ENCODE assay signal across 8 cellular contexts in genomic region chr18:79507076-79507545, GRCh38.
DNase-seq lines count a peak whose midpoint lies in the region; ATAC-seq and TF ChIP-seq lines count a peak whose summit lies in the region.

No MANE protein-coding gene starts in this region.

- no peak for TF ChIP-seq EP300 in gastroesophageal sphincter (IDR thresholded peaks at IDR 0.05)

- H3K27me3 ChIP-seq in gastroesophageal sphincter = no peaks in the 10 kb centered on the region

- H3K36me3 ChIP-seq in gastroesophageal sphincter = peaks cover 0 to 23% of the 10 kb centered on the region in 2 donors

- in situ Hi-C loops in GM13977 (cut with MboI; ENCODE audit: low pct_unique_long_range_greater_than_20kb, low sequenced_read_pairs, unreplicated experiment) = no loop called here

- peaks cover 2 to 39% (median 24%) of the 10 kb centered on the region in 3 donors for H3K4me1 ChIP-seq in gastroesophageal sphincter

- H3K4me3 ChIP-seq in gastroesophageal sphincter = peak overlapping the region; percentile 39 to 50

- ATAC-seq in GM21723 (IDR thresholded peaks at IDR 0.05; ENCODE audit: unreplicated experiment) = peak; percentile 29
- ATAC-seq in gastroesophageal sphincter = peak; percentile 70
- ATAC-seq in HG02763 (IDR thresholded peaks at IDR 0.05; ENCODE audit: unreplicated experiment) = no peak

- H3K27ac Mint-ChIP-seq in activated T-cell treated with anti-CD3 and anti-CD28 coated beads, Interleukin-2, amount 50 U/mL, for 24 hours = peak overlapping the region; percentile 91

- no peak for TF ChIP-seq POLR2A in gastroesophageal sphincter (IDR thresholded peaks at IDR 0.05)

- TF ChIP-seq CTCF in gastroesophageal sphincter (IDR thresholded peaks at IDR 0.05) = no peak
- no peak for TF ChIP-seq CTCF in GM13977 (IDR thresholded peaks at IDR 0.05; ENCODE audit: extremely low read depth, insufficient read depth, missing control alignments)

- H3K27ac ChIP-seq in gastroesophageal sphincter = peak overlapping the region; percentile 81 to 92 (median 89)

- no peaks in the 10 kb centered on the region for H3K9me3 Mint-ChIP-seq in activated T-cell treated with anti-CD3 and anti-CD28 coated beads, Interleukin-2, amount 50 U/mL, for 24 hours

- 0% methylated on average over 3 of the region's 24 CpGs; no CpG with 5 or more reads in 1 of the 2 donors for WGBS in gastroesophageal sphincter (ENCODE audit: low coverage in 1 of 2), 2 donors

- DNase-seq in AG08395 (ENCODE audit: low spot score) (peak; percentile 84), occipital lobe (lab: John Stamatoyannopoulos, UW) (peak; percentile 24), SW 1271 (lab: John Stamatoyannopoulos, UW) (no peak), GM13977 (ENCODE audit: low spot score) (no peak)
- DNase-seq in activated T-cell treated with anti-CD3 and anti-CD28 coated beads, Interleukin-2, amount 50 U/mL, for 24 hours = peak; percentile 63

- no peaks in the 10 kb centered on the region for H3K27me3 Mint-ChIP-seq in activated T-cell treated with anti-CD3 and anti-CD28 coated beads, Interleukin-2, amount 50 U/mL, for 24 hours

- H3K4me1 Mint-ChIP-seq in activated T-cell treated with anti-CD3 and anti-CD28 coated beads, Interleukin-2, amount 50 U/mL, for 24 hours (ENCODE audit: low read depth) = peaks cover 63% of the 10 kb centered on the region

- peak overlapping the region; percentile 53 for H3K4me3 Mint-ChIP-seq in activated T-cell treated with anti-CD3 and anti-CD28 coated beads, Interleukin-2, amount 50 U/mL, for 24 hours

- H3K9me3 ChIP-seq in gastroesophageal sphincter = no peaks in the 10 kb centered on the region

- peaks cover 56% of the 10 kb centered on the region for H3K36me3 Mint-ChIP-seq in activated T-cell treated with anti-CD3 and anti-CD28 coated beads, Interleukin-2, amount 50 U/mL, for 24 hours (ENCODE audit: low read depth)

Comparison
In these comparisons a context has a peak if more than half of its experiments do, and no peak if none do; other contexts are left out.
1. DNase-seq: peak in AG08395 (single experiment), activated T-cell treated with anti-CD3 and anti-CD28 coated beads, Interleukin-2, amount 50 U/mL, for 24 hours (single experiment) and occipital lobe (single experiment); none in SW 1271 (0 of 2) and GM13977 (single experiment).